Comparison of ENCODE assay signal across 18 cellular contexts in genomic region chr2:212528106-212528856, GRCh38. TPM values are rescaled to one million over a fixed set of nuclear protein-coding genes. Genes with fewer than 3 reads are reported as not detected.
DNase-seq lines count a peak whose midpoint lies in the region; ATAC-seq and TF ChIP-seq lines count a peak whose summit lies in the region.
"Had no signal": no experiment of that assay in that cellular context is flagged by ENCODE, and none has a peak within 500 bp of the region (broad histone marks: within the 10 kb centered on the region; RNA-seq: fewer than 3 reads in every experiment).

No MANE protein-coding gene starts in this region.

- ATAC-seq in right lobe of liver (no peak), HG03025 (IDR thresholded peaks at IDR 0.05; ENCODE audit: low FRiP score, unreplicated experiment) (no peak)
- ATAC-seq: CD8-positive, alpha-beta T cell had no signal

- TF ChIP-seq CTCF in GM06990 (IDR thresholded peaks at IDR 0.05; ENCODE audit: insufficient read depth, low read length, poor library complexity, severe bottlenecking) (peak; percentile 14), fibroblast of mammary gland (conservative IDR thresholded peaks at IDR 0.05; ENCODE audit: control insufficient read depth, insufficient read depth, low read depth, low read length) (peak; percentile 29), retinal pigment epithelial cell (conservative IDR thresholded peaks at IDR 0.05; ENCODE audit: low read depth, low read length) (peak; percentile 27), right lobe of liver (IDR thresholded peaks at IDR 0.05) (peak in 1 of 4 donors; percentile 5), Peyer's patch (IDR thresholded peaks at IDR 0.05) (no peak)

- TF ChIP-seq POLR2A in right lobe of liver (IDR thresholded peaks at IDR 0.05) (no peak), Peyer's patch (IDR thresholded peaks at IDR 0.05) (no peak)

- 47% methylated on average over 6 of the region's 6 CpGs for WGBS in right lobe of liver (ENCODE audit: insufficient coverage, low coverage, low lambda C conversion rate, missing lambda C conversion rate)

- H3K4me1 ChIP-seq in right lobe of liver (no peaks in the 10 kb centered on the region), Peyer's patch (no peaks in the 10 kb centered on the region)
- H3K4me1 ChIP-seq: suprapubic skin had no signal

- intact Hi-C loops in right lobe of liver (cut with DNase I) = no loop called here

- DNase-seq in GM06990 (ENCODE audit: extremely low read depth, insufficient read length) (no peak), NCI-H446 treated with DMSO at 0.1 percent for 48 hours (lab: John Stamatoyannopoulos, UW) (peak; percentile 25), fibroblast of mammary gland (ENCODE audit: low read depth) (no peak), retinal pigment epithelial cell (ENCODE audit: low read depth) (no peak), right lobe of liver (no peak), Peyer's patch (no peak)
- DNase-seq: activated CD4-positive, alpha-beta T cell treated with anti-CD3 and anti-CD28 coated beads for 48 hours; activated T-cell treated with anti-CD3 and anti-CD28 coated beads, Interleukin-2, amount 50 U/mL, for 1 hour; CD8-positive, alpha-beta T cell; central memory CD4-positive, alpha-beta T cell; GDM1; IMR-90; kidney glomerular epithelial cell; NCI-H345; ovary had no signal

- H3K27me3 ChIP-seq in GM06990 (replicated peaks; ENCODE audit: control insufficient read depth, insufficient read depth, low read length) (no peaks in the 10 kb centered on the region), right lobe of liver (no peaks in the 10 kb centered on the region), Peyer's patch (no peaks in the 10 kb centered on the region)
- H3K27me3 ChIP-seq: ovary, suprapubic skin had no signal

- no peaks in the 10 kb centered on the region for H3K9me3 ChIP-seq in right lobe of liver
- no peaks in the 10 kb centered on the region for H3K9me3 ChIP-seq in Peyer's patch
- H3K9me3 ChIP-seq: ovary, suprapubic skin had no signal

- H3K27ac ChIP-seq in right lobe of liver = no peak overlapping the region
- no peak overlapping the region for H3K27ac ChIP-seq in Peyer's patch
- H3K27ac ChIP-seq: ovary, suprapubic skin had no signal

- H3K36me3 ChIP-seq in GM06990 (ENCODE audit: control insufficient read depth, insufficient read depth, low read length) = no peaks in the 10 kb centered on the region
- no peaks in the 10 kb centered on the region for H3K36me3 ChIP-seq in right lobe of liver
- H3K36me3 ChIP-seq in Peyer's patch = no peaks in the 10 kb centered on the region
- H3K36me3 ChIP-seq: ovary, suprapubic skin had no signal

- no peak overlapping the region for H3K4me3 ChIP-seq in GM06990 (replicated peaks; ENCODE audit: low read depth, low read length)
- no peak overlapping the region for H3K4me3 ChIP-seq in fibroblast of mammary gland (ENCODE audit: control insufficient read depth, low read depth, low read length)
- no peak overlapping the region for H3K4me3 ChIP-seq in retinal pigment epithelial cell (ENCODE audit: low read length)
- no peak overlapping the region for H3K4me3 ChIP-seq in right lobe of liver
- H3K4me3 ChIP-seq in Peyer's patch = no peak overlapping the region
- H3K4me3 ChIP-seq: ovary, suprapubic skin had no signal

RNA-seq across cellular contexts. Expression of gene ERBB4, which starts 10.3 kb away (rescaled TPM):
- under 1 TPM in 4 of 6 experiments, not detected in 2; 0.02 to 0.59 (median 0.08) TPM for total RNA-seq in right lobe of liver
- under 1 TPM in 2 of 4 donors, not detected in 2; 0.09 to 0.67 TPM for total RNA-seq in Peyer's patch
- total RNA-seq: CD8-positive, alpha-beta T cell; IMR-90; T-helper 2 cell treated with Interferon-gamma antibody and Interleukin-4, amounts not matched to agents 100 ng/mL and 5 ng/mL, for 36 hours had no signal

Comparison
In these comparisons a context has a peak if more than half of its experiments do, and no peak if none do; other contexts are left out.
1. CTCF ChIP-seq: peak in GM06990 (single experiment), fibroblast of mammary gland (single experiment) and retinal pigment epithelial cell (single experiment); none in Peyer's patch (0 of 6).